ENCODE assay signal across 8 cellular contexts in genomic region chr10:16436758-16437539, GRCh38. TPM values are rescaled to one million over a fixed set of nuclear protein-coding genes. Genes with fewer than 3 reads are reported as not detected.
DNase-seq lines count a peak whose midpoint lies in the region; ATAC-seq and TF ChIP-seq lines count a peak whose summit lies in the region.

Gene PTER, plus strand, starts transcription at chr10:16437010. Its CDS starts 47,375 bp downstream, at chr10:16484385.

- H3K4me1 Mint-ChIP-seq in CD14-positive monocyte = peaks cover 37% of the 10 kb centered on the region
- peaks cover 45% of the 10 kb centered on the region for H3K4me1 Mint-ChIP-seq in activated CD8-positive, alpha-beta T cell treated with anti-CD3 and anti-CD28 coated beads for 36 hours (ENCODE audit: low read depth)

- WGBS in ectodermal cell, 2 experiments = 19 to 21% methylated on average over 49 of the region's 49 CpGs

- H3K27me3 Mint-ChIP-seq in CD14-positive monocyte (ENCODE audit: low read depth in 3 of 3) = peaks cover 0 to 11% (median 7%) of the 10 kb centered on the region in 3 donors
- H3K27me3 Mint-ChIP-seq in activated CD8-positive, alpha-beta T cell treated with anti-CD3 and anti-CD28 coated beads for 36 hours = no peaks in the 10 kb centered on the region

- peaks cover 13 to 21% of the 10 kb centered on the region in 2 donors for H3K36me3 Mint-ChIP-seq in CD14-positive monocyte
- H3K36me3 Mint-ChIP-seq in activated CD8-positive, alpha-beta T cell treated with anti-CD3 and anti-CD28 coated beads for 36 hours (ENCODE audit: low read depth) = peaks cover 40% of the 10 kb centered on the region

- peak within 1 kb of the TSS; percentile 89 to 90 for H3K4me3 Mint-ChIP-seq in CD14-positive monocyte
- H3K4me3 Mint-ChIP-seq in activated CD8-positive, alpha-beta T cell treated with anti-CD3 and anti-CD28 coated beads for 36 hours = peak within 1 kb of the TSS; percentile 93

- POLR2A ChIA-PET in activated CD8-positive, alpha-beta T cell treated with anti-CD3 and anti-CD28 coated beads for 36 hours (lab: Charles Lee) = interaction anchor here (0.8 to 1.7 kb wide), 6 partner anchors 10 to 375 kb away, joined by 3 to 5 read pairs (median 3); partner anchors contain the start of gene C1QL3

- TF ChIP-seq CTCF in CD14-positive monocyte (IDR thresholded peaks at IDR 0.05) (no peak), lower lobe of right lung (IDR thresholded peaks at IDR 0.05) (no peak)
- no peak for TF ChIP-seq CTCF in activated CD8-positive, alpha-beta T cell treated with anti-CD3 and anti-CD28 coated beads for 36 hours (IDR thresholded peaks at IDR 0.05)

- H3K27ac ChIP-seq in ectodermal cell (ENCODE audit: insufficient read depth, low read depth, low read length, poor library complexity, severe bottlenecking) = peak within 1 kb of the TSS; percentile 26
- H3K27ac ChIP-seq in lower lobe of right lung = peak within 1 kb of the TSS; percentile 86

- H3K4me1 ChIP-seq in ectodermal cell (ENCODE audit: control insufficient read depth, insufficient read depth, low read length) (no peaks in the 10 kb centered on the region), lower lobe of right lung (peaks cover 43% of the 10 kb centered on the region)

- peak within 1 kb of the TSS; percentile 46 for H3K4me3 ChIP-seq in ectodermal cell (ENCODE audit: insufficient read depth, low read depth, low read length)
- H3K4me3 ChIP-seq in lower lobe of right lung = peak within 1 kb of the TSS; percentile 70

- H3K36me3 ChIP-seq in ectodermal cell (ENCODE audit: control insufficient read depth, insufficient read depth, low read length) (no peaks in the 10 kb centered on the region), lower lobe of right lung (no peaks in the 10 kb centered on the region)

- ATAC-seq in GM19397 (IDR thresholded peaks at IDR 0.05; ENCODE audit: unreplicated experiment) (peak; percentile 98), HG03558 (IDR thresholded peaks at IDR 0.05; ENCODE audit: extremely low read depth, unreplicated experiment) (peak; percentile 92), lower lobe of right lung (peak; percentile 98 to 100)
- peak; percentile 99 for ATAC-seq in activated CD8-positive, alpha-beta T cell treated with anti-CD3 and anti-CD28 coated beads for 36 hours

- intact Hi-C loops in CD14-positive monocyte (cut with micrococcal nuclease) (no loop called here), lower lobe of right lung (cut with DNase I) (no loop called here)
- intact Hi-C loops in activated CD8-positive, alpha-beta T cell treated with anti-CD3 and anti-CD28 coated beads for 36 hours (cut with micrococcal nuclease) = no loop called here

- no peaks in the 10 kb centered on the region for H3K9me3 ChIP-seq in ectodermal cell (ENCODE audit: control insufficient read depth, low read length)
- no peaks in the 10 kb centered on the region for H3K9me3 ChIP-seq in lower lobe of right lung

- H3K27me3 ChIP-seq in ectodermal cell (ENCODE audit: control insufficient read depth, insufficient read depth, low read length, poor library complexity, severe bottlenecking) (peaks cover 12% of the 10 kb centered on the region), lower lobe of right lung (ENCODE audit: low read depth) (no peaks in the 10 kb centered on the region)

- CTCF ChIA-PET in activated CD8-positive, alpha-beta T cell treated with anti-CD3 and anti-CD28 coated beads for 36 hours (lab: Charles Lee) = no interaction called here

- H3K27ac Mint-ChIP-seq in CD14-positive monocyte = peak within 1 kb of the TSS; percentile 81 to 92 (median 86)
- H3K27ac Mint-ChIP-seq in activated CD8-positive, alpha-beta T cell treated with anti-CD3 and anti-CD28 coated beads for 36 hours = peak within 1 kb of the TSS; percentile 93

- no peaks in the 10 kb centered on the region for H3K9me3 Mint-ChIP-seq in CD14-positive monocyte
- no peaks in the 10 kb centered on the region for H3K9me3 Mint-ChIP-seq in activated CD8-positive, alpha-beta T cell treated with anti-CD3 and anti-CD28 coated beads for 36 hours

- peak; percentile 96 for DNase-seq in CD14-positive monocyte (ENCODE audit: low spot score)
- peak; percentile 94 for DNase-seq in NCI-H774 (lab: John Stamatoyannopoulos, UW)
- peak; percentile 99 for DNase-seq in activated CD8-positive, alpha-beta T cell treated with anti-CD3 and anti-CD28 coated beads for 36 hours
- peak; percentile 98 for DNase-seq in lower lobe of right lung
- peak; percentile 98 to 99 (median 99) for DNase-seq in stimulated activated CD4-positive, alpha-beta T cell treated with anti-CD3 and anti-CD28 coated beads, TNF-alpha, amount 100 ng/mL, for 24 hours (ENCODE audit: low read depth in 3 of 3)

RNA-seq across cellular contexts. Expression of gene PTER, which starts in this region (rescaled TPM):
- polyA plus RNA-seq in CD14-positive monocyte = 10 to 100 TPM in 1 of 2 donors, 1 to 10 TPM in 1; 8.9 to 15.9 TPM
- 10 to 100 TPM; 22.1 to 23.3 TPM for total RNA-seq in activated CD8-positive, alpha-beta T cell treated with anti-CD3 and anti-CD28 coated beads for 36 hours
- 7.5 TPM for polyA plus RNA-seq in ectodermal cell (2013, experiment 1 of 4)
- polyA plus RNA-seq in ectodermal cell (2013, experiment 2 of 4) = 9.2 TPM
- 7.4 TPM for polyA plus RNA-seq in ectodermal cell (2013, experiment 3 of 4)
- 10.4 TPM for polyA plus RNA-seq in ectodermal cell (2013, experiment 4 of 4)
- 20.3 TPM for total RNA-seq in lower lobe of right lung

Comparison
In these comparisons a context has a peak if more than half of its experiments do, and no peak if none do; other contexts are left out.
1. Peak in every context shown above with its lines: DNase-seq, ATAC-seq, H3K4me3 ChIP-seq and H3K27ac ChIP-seq.